ENCODE assay signal across 22 cellular contexts in the genomic region with DNA sequence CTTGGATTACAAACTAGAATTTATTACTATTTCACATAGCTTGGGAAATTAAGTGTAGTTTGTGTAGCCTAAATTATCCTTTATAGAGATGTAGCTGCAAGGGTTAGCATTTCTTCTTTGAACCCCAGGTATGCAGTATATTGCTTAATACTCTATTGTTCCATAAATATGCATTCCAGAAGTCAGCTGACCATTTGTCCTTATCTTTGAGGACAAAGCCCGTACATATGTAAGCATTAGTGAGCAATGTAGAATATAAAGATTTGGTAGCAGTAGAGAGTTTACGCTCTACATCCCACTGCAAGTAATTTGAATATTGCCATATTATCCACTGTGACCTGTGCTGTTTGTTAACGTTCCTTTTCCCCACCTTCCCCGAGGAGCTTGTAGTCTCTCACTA. TPM values are rescaled to one million over a fixed set of nuclear protein-coding genes. Genes with fewer than 3 reads are reported as not detected.
DNase-seq lines count a peak whose midpoint lies in the region; ATAC-seq and TF ChIP-seq lines count a peak whose summit lies in the region.
"Had no signal": no experiment of that assay in that cellular context is flagged by ENCODE, and none has a peak within 500 bp of the region (broad histone marks: within the 10 kb centered on the region; RNA-seq: fewer than 3 reads in every experiment).

No MANE protein-coding gene starts in this region.

- 50 to 56% methylated on average over 4 of the region's 4 CpGs for WGBS in GM23248 (ENCODE audit: low coverage in 1 of 2, low lambda C conversion rate in 2 of 2, missing lambda C conversion rate in 2 of 2), 2 experiments
- 55 to 61% methylated on average over 4 of the region's 4 CpGs for WGBS in body of pancreas, 2 donors

- no peaks in the 10 kb centered on the region for H3F3A ChIP-seq in GM23248 (ENCODE audit: insufficient read depth)

- intact Hi-C loops in body of pancreas (cut with DNase I) = no loop called here

- H3K36me3 ChIP-seq in GM23248 (ENCODE audit: low read depth) (no peaks in the 10 kb centered on the region), Karpas-422 (ENCODE audit: insufficient read depth, low read length) (peaks cover 7% of the 10 kb centered on the region; the same call in 1 of the 2 replicates), adipocyte (ENCODE audit: control insufficient read depth, insufficient read depth, low read length, severe bottlenecking) (peaks cover 4% of the 10 kb centered on the region), body of pancreas (replicated peaks in 1 of 2; ENCODE audit: insufficient read depth in 1 of 2, low read depth in 2 of 2) (no peaks in the 10 kb centered on the region)
- H3K36me3 ChIP-seq: MG63 had no signal

- TF ChIP-seq POLR2A in body of pancreas (IDR thresholded peaks at IDR 0.05) = no peak

- H3K4me1 ChIP-seq in GM23248 (ENCODE audit: insufficient read depth) = peaks cover 14% of the 10 kb centered on the region
- H3K4me1 ChIP-seq in Karpas-422 (ENCODE audit: low read length) = peaks cover 56% of the 10 kb centered on the region
- H3K4me1 ChIP-seq in adipocyte (ENCODE audit: control insufficient read depth, insufficient read depth, low read length) = peaks cover 21% of the 10 kb centered on the region
- peaks cover 43% of the 10 kb centered on the region for H3K4me1 ChIP-seq in body of pancreas

- no peak for DNase-seq in GM23248
- no peak for DNase-seq in Karpas-422
- DNase-seq in adipocyte (ENCODE audit: low read depth) = peak; percentile 42
- peak; percentile 53 for DNase-seq in fibroblast of the aortic adventitia (ENCODE audit: low read depth)
- DNase-seq in body of pancreas = no peak
- DNase-seq in GM19240 (ENCODE audit: insufficient read length, low spot score) = no peak
- no peak for DNase-seq in NCI-H1092 (lab: John Stamatoyannopoulos, UW)
- DNase-seq: CD8-positive, alpha-beta T cell; DMS79; MG63; NCI-H1048; NCI-H1436 treated with DMSO at 0.1 percent for 48 hours; NCI-H2029 treated with DMSO at 0.1 percent for 48 hours; NCI-H2171; NCI-H446; NCI-H69; SHP77 treated with DMSO at 0.1 percent for 48 hours; T-cell had no signal

- ATAC-seq in HG03342 (IDR thresholded peaks at IDR 0.05; ENCODE audit: unreplicated experiment) (no peak), body of pancreas (no peak)
- ATAC-seq: CD8-positive, alpha-beta T cell; HCT116; SK-N-SH treated with all-trans-retinoic acid at 6 μM for 48 hours; T-cell had no signal

- TF ChIP-seq CTCF in fibroblast of the aortic adventitia (IDR thresholded peaks at IDR 0.05; ENCODE audit: insufficient read depth, low read length) = no peak
- no peak for TF ChIP-seq CTCF in body of pancreas (IDR thresholded peaks at IDR 0.05)

- H3K9ac ChIP-seq in GM23248 (no peak overlapping the region), Karpas-422 (ENCODE audit: low read length) (no peak overlapping the region), adipocyte (ENCODE audit: low read length) (no peak overlapping the region)
- H3K9ac ChIP-seq: BLaER1 treated with 17β-estradiol and CSF1 and Interleukin-3, amounts not matched to agents 10 nM and 100 nM had no signal

- H3K27me3 ChIP-seq in GM23248 (replicated peaks; ENCODE audit: insufficient read depth) (no peaks in the 10 kb centered on the region), Karpas-422 (ENCODE audit: low read length) (no peaks in the 10 kb centered on the region), adipocyte (replicated peaks; ENCODE audit: control insufficient read depth, insufficient read depth, low read length) (no peaks in the 10 kb centered on the region), body of pancreas (no peaks in the 10 kb centered on the region)
- H3K27me3 ChIP-seq: BLaER1 treated with 17β-estradiol and CSF1 and Interleukin-3, amounts not matched to agents 10 nM and 100 nM; MG63 had no signal

- H3K9me3 ChIP-seq in GM23248 (ENCODE audit: low read depth) (no peaks in the 10 kb centered on the region), Karpas-422 (ENCODE audit: low read length) (no peaks in the 10 kb centered on the region), adipocyte (ENCODE audit: control insufficient read depth, low read length) (no peaks in the 10 kb centered on the region), body of pancreas (no peaks in the 10 kb centered on the region)
- H3K9me3 ChIP-seq: MG63 had no signal

- H3K4me3 ChIP-seq in GM23248 (no peak overlapping the region), Karpas-422 (ENCODE audit: low read length) (no peak overlapping the region), adipocyte (ENCODE audit: low read length) (no peak overlapping the region), fibroblast of the aortic adventitia (ENCODE audit: low read depth, low read length) (no peak overlapping the region), body of pancreas (no peak overlapping the region)
- H3K4me3 ChIP-seq: BLaER1 treated with 17β-estradiol and CSF1 and Interleukin-3, amounts not matched to agents 10 nM and 100 nM; MG63 had no signal

- H4K20me1 ChIP-seq in GM23248 (ENCODE audit: insufficient read depth) (peaks cover 18% of the 10 kb centered on the region; the same call in 1 of the 2 replicates), Karpas-422 (ENCODE audit: insufficient read depth, low read depth, low read length) (no peaks in the 10 kb centered on the region)

- H3K9me2 ChIP-seq in GM23248 (ENCODE audit: insufficient read depth) (no peaks in the 10 kb centered on the region), Karpas-422 (replicated peaks; ENCODE audit: insufficient read depth, low read length) (no peaks in the 10 kb centered on the region)

- peak overlapping the region; percentile 13 for H3K4me2 ChIP-seq in GM23248 (ENCODE audit: unreplicated experiment)
- H3K4me2 ChIP-seq in Karpas-422 (ENCODE audit: low read depth, low read length, poor library complexity, severe bottlenecking) = no peak overlapping the region

- H3K27ac ChIP-seq in GM23248 (no peak overlapping the region), Karpas-422 (ENCODE audit: low read length) (peak overlapping the region; percentile 84; the same call in 1 of the 2 replicates), body of pancreas (no peak overlapping the region)
- H3K27ac ChIP-seq: BLaER1 treated with 17β-estradiol and CSF1 and Interleukin-3, amounts not matched to agents 10 nM and 100 nM had no signal

- no peak overlapping the region for H2AFZ ChIP-seq in GM23248
- no peak overlapping the region for H2AFZ ChIP-seq in Karpas-422 (ENCODE audit: low read length)

- peaks cover 97% of the 10 kb centered on the region for H3K79me2 ChIP-seq in GM23248 (ENCODE audit: insufficient read depth)
- peaks cover 100% of the 10 kb centered on the region for H3K79me2 ChIP-seq in Karpas-422 (ENCODE audit: low read length)

- in situ Hi-C loops in GM23248 (cut with MboI) = no loop called here

RNA-seq across cellular contexts. Expression of gene PPM1A, which starts 26.9 kb away (rescaled TPM):
- total RNA-seq in GM23248 (2014; rRNA removed; shearing (Covaris generic)) = 16.6 and 16.9 TPM in 2 replicates
- 21.5 and 26.2 TPM in 2 replicates for polyA plus RNA-seq in GM23248 (2016; fragmentation: Nextera tagmentation; extraction: Ambion mirVana)
- 64.1 and 65.1 TPM in 2 replicates for total RNA-seq in Karpas-422 (2014; rRNA removed; shearing (Covaris generic); ENCODE audit: low replicate concordance)
- total RNA-seq in fibroblast of the aortic adventitia (ENCODE audit: low replicate concordance) (30.9 and 31.0 TPM in 2 replicates), body of pancreas (10 to 100 TPM; 12.5 to 24.1 TPM)

Comparison
In these comparisons a context has a peak if more than half of its experiments do, and no peak if none do; other contexts are left out.
1. DNase-seq: peak in adipocyte (single experiment) and fibroblast of the aortic adventitia (single experiment); none in GM23248 (single experiment), Karpas-422 (single experiment), body of pancreas (0 of 4), GM19240 (single experiment) and NCI-H1092 (single experiment).